Comparison of ENCODE assay signal across 32 cellular contexts in the genomic region with DNA sequence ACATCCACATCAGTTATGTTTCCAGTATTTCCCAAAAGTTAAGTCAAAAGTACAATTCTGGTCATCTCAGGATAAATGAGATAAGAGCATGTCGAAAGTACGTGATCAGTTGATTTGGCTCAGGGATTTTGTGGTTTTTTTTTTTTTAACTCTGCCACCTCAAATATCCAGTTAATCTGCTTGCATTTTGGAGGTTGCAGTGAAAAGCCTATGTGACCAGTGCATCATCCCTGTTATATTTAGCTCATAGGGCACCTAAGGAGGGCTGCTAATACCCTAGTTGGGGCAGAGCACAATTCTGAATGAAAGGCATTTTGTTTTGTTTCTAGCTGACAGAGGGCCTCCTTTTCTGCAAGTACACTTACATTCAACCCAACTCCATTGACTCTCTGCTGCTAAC. TPM values are rescaled to one million over a fixed set of nuclear protein-coding genes. Genes with fewer than 3 reads are reported as not detected.
"Had no signal": no experiment of that assay in that cellular context is flagged by ENCODE, and none has a peak within 500 bp of the region (broad histone marks: within the 10 kb centered on the region; RNA-seq: fewer than 3 reads in every experiment).

No MANE protein-coding gene starts in this region.

- DNase-seq: activated CD4-positive, alpha-beta T cell treated with anti-CD3 and anti-CD28 coated beads for 4 hours; activated CD4-positive, alpha-beta T cell treated with anti-CD3 and anti-CD28 coated beads, Interleukin-2, amount 50 U/mL, for 4 hours; activated CD4-positive, CD25-positive, alpha-beta regulatory T cell; activated CD8-positive, alpha-beta memory T cell treated with anti-CD3 and anti-CD28 coated beads for 24 hours; activated effector memory CD4-positive, alpha-beta T cell treated with Interleukin-2 at 50 U/mL for 16 hours; activated naive CD4-positive, alpha-beta T cell treated with Interleukin-2 at 50 U/mL for 16 hours; aorta; cerebellar nuclear complex; colonic mucosa; dorsolateral prefrontal cortex; effector memory CD4-positive, alpha-beta T cell; head of caudate nucleus; hippocampal formation; left cardiac atrium; mammary epithelial cell; naive thymus-derived CD4-positive, alpha-beta T cell; ovary; right lobe of liver; stimulated activated CD4-positive, alpha-beta T cell treated with anti-CD3 and anti-CD28 coated beads, Interleukin-12 subunit alpha, Interleukin-12 subunit beta, amount 100 ng/mL, for 4 hours; stimulated activated CD4-positive, alpha-beta T cell treated with anti-CD3 and anti-CD28 coated beads, Interleukin-4, amount 100 ng/mL, for 1 hour; stimulated activated naive CD8-positive, alpha-beta T cell treated with anti-CD3 and anti-CD28 coated beads, Interleukin-15, Interleukin-2, amounts not matched to agents 100 U/mL and 50 U/mL, for 24 hours; T-helper 9 cell; testis; transverse colon had no signal

- H3K9me3 ChIP-seq: colonic mucosa, gastroesophageal sphincter, ovary, right lobe of liver, testis, transverse colon had no signal

- H3K4me3 ChIP-seq: cardiac muscle cell, colonic mucosa, dorsolateral prefrontal cortex, gastroesophageal sphincter, ovary, right lobe of liver, skin epidermis, testis, transverse colon had no signal

- H3K4me1 ChIP-seq: colonic mucosa, right lobe of liver, testis had no signal

- FAIRE-seq: keratinocyte, urothelium cell line had no signal

- H3K36me3 ChIP-seq: cardiac muscle cell, colonic mucosa, gastroesophageal sphincter, ovary, right lobe of liver, transverse colon had no signal

- ATAC-seq: gastroesophageal sphincter; left cardiac atrium; naive thymus-derived CD4-positive, alpha-beta T cell; stimulated activated naive CD8-positive, alpha-beta T cell treated with anti-CD3 and anti-CD28 coated beads, Interleukin-15, Interleukin-2, amounts not matched to agents 100 U/mL and 50 U/mL, for 24 hours had no signal

- H3K27me3 ChIP-seq: cardiac muscle cell, colonic mucosa, dorsolateral prefrontal cortex, gastroesophageal sphincter, ovary, right lobe of liver, testis, transverse colon had no signal

- H3K27ac ChIP-seq: cardiac muscle cell, colonic mucosa, dorsolateral prefrontal cortex, gastroesophageal sphincter, ovary, right lobe of liver, skin epidermis, testis, transverse colon had no signal

RNA-seq across cellular contexts. Expression of gene RGS16, which starts 31.7 kb away (rescaled TPM):
- total RNA-seq: renal cortical epithelial cell had no signal

RNA-seq across cellular contexts. Expression of gene RGS8, which starts 48.5 kb away (rescaled TPM):
- total RNA-seq: colonic mucosa; epithelial cell of proximal tubule; gastroesophageal sphincter; mammary epithelial cell; naive thymus-derived CD4-positive, alpha-beta T cell; renal cortical epithelial cell; right lobe of liver had no signal
- polyA plus RNA-seq: aorta; cardiac muscle cell; keratinocyte; liver; mammary epithelial cell; naive thymus-derived CD4-positive, alpha-beta T cell had no signal
